In genomic region chr9:121141706-121142105, GRCh38 we compare ENCODE assay signal across 16 cellular contexts. TPM values are rescaled to one million over a fixed set of nuclear protein-coding genes. Genes with fewer than 3 reads are reported as not detected.
DNase-seq lines count a peak whose midpoint lies in the region; ATAC-seq and TF ChIP-seq lines count a peak whose summit lies in the region.
"Had no signal": no experiment of that assay in that cellular context is flagged by ENCODE, and none has a peak within 500 bp of the region (broad histone marks: within the 10 kb centered on the region; RNA-seq: fewer than 3 reads in every experiment).

No MANE protein-coding gene starts in this region.

- peak; percentile 61 for DNase-seq in EH (ENCODE audit: low read depth)
- no peak for DNase-seq in HFFc6
- DNase-seq in central memory CD8-positive, alpha-beta T cell (ENCODE audit: low spot score in 2 of 2) = no peak
- no peak for DNase-seq in ovary
- DNase-seq in smooth muscle cell (lab: John Stamatoyannopoulos, UW; ENCODE audit: unreplicated experiment) = no peak
- DNase-seq in DMS79 (lab: John Stamatoyannopoulos, UW) = no peak
- DNase-seq: C1 segment of cervical spinal cord; CD4-positive, alpha-beta memory T cell; DMS153; DND-41; GOT3 had no signal

- H3K4me3 ChIP-seq in ovary (no peak overlapping the region), smooth muscle cell (no peak overlapping the region)
- H3K4me3 ChIP-seq: HAP-1, K562 had no signal

- 74 to 85% (median 84%) methylated on average over 1 of the region's 1 CpG for WGBS in ovary, 3 donors
- 79% methylated on average over 1 of the region's 1 CpG for WGBS in smooth muscle cell (ENCODE audit: low lambda C conversion rate)

- no peaks in the 10 kb centered on the region for H4K20me1 ChIP-seq in smooth muscle cell (ENCODE audit: low read depth)

- H3K27ac ChIP-seq in ovary (no peak overlapping the region), smooth muscle cell (ENCODE audit: low read depth) (no peak overlapping the region)
- H3K27ac ChIP-seq: HL-60 had no signal

- H3K79me2 ChIP-seq in smooth muscle cell (ENCODE audit: low read depth) = no peaks in the 10 kb centered on the region

- H3K4me2 ChIP-seq in smooth muscle cell = no peak overlapping the region

- H3K4me1 ChIP-seq in ovary (ENCODE audit: insufficient read depth) (no peaks in the 10 kb centered on the region), smooth muscle cell (ENCODE audit: low read depth) (no peaks in the 10 kb centered on the region)
- H3K4me1 ChIP-seq: HAP-1 had no signal

- no peak for ATAC-seq in central memory CD8-positive, alpha-beta T cell (replicated peaks; ENCODE audit: extremely low read depth, poor library complexity, severe bottlenecking)
- ATAC-seq in stimulated activated memory B cell treated with anti-CD40 and anti-IgM and Interleukin-4, amounts not matched to agents 10 μg/mL and 1 μg/mL and 100 μg/mL, for 72 hours = no peak
- ATAC-seq: K562 had no signal

- H3K36me3 ChIP-seq in ovary (no peaks in the 10 kb centered on the region), smooth muscle cell (ENCODE audit: low read depth) (no peaks in the 10 kb centered on the region)

- peaks cover 33% of the 10 kb centered on the region for H3K4me1 Mint-ChIP-seq in HFFc6 (ENCODE audit: low read depth)
- H3K4me1 Mint-ChIP-seq in central memory CD8-positive, alpha-beta T cell = peaks cover 3% of the 10 kb centered on the region
- peaks cover 5% of the 10 kb centered on the region for H3K4me1 Mint-ChIP-seq in stimulated activated memory B cell treated with anti-CD40 and anti-IgM and Interleukin-4, amounts not matched to agents 10 μg/mL and 1 μg/mL and 100 μg/mL, for 72 hours
- H3K4me1 Mint-ChIP-seq: B cell had no signal

- H3K27me3 Mint-ChIP-seq in HFFc6 (ENCODE audit: insufficient read depth) = peaks cover 2% of the 10 kb centered on the region; the same call in 1 of the 2 replicates
- H3K27me3 Mint-ChIP-seq in central memory CD8-positive, alpha-beta T cell = no peaks in the 10 kb centered on the region
- H3K27me3 Mint-ChIP-seq in stimulated activated memory B cell treated with anti-CD40 and anti-IgM and Interleukin-4, amounts not matched to agents 10 μg/mL and 1 μg/mL and 100 μg/mL, for 72 hours = no peaks in the 10 kb centered on the region
- H3K27me3 Mint-ChIP-seq: B cell; CD4-positive, alpha-beta memory T cell had no signal

- no peak for TF ChIP-seq POLR2A in ovary (IDR thresholded peaks at IDR 0.05)

- H3F3A ChIP-seq in smooth muscle cell (ENCODE audit: low read depth) = no peaks in the 10 kb centered on the region

- no peak overlapping the region for H3K4me3 Mint-ChIP-seq in HFFc6
- no peak overlapping the region for H3K4me3 Mint-ChIP-seq in central memory CD8-positive, alpha-beta T cell
- H3K4me3 Mint-ChIP-seq in stimulated activated memory B cell treated with anti-CD40 and anti-IgM and Interleukin-4, amounts not matched to agents 10 μg/mL and 1 μg/mL and 100 μg/mL, for 72 hours = no peak overlapping the region
- H3K4me3 Mint-ChIP-seq: B cell; CD4-positive, alpha-beta memory T cell had no signal

- H3K27me3 ChIP-seq in ovary = no peaks in the 10 kb centered on the region
- no peaks in the 10 kb centered on the region for H3K27me3 ChIP-seq in smooth muscle cell (ENCODE audit: low read depth)

- H3K9me3 ChIP-seq in ovary (no peaks in the 10 kb centered on the region), smooth muscle cell (replicated peaks; ENCODE audit: low read depth) (no peaks in the 10 kb centered on the region)
- H3K9me3 ChIP-seq: HAP-1 had no signal

- TF ChIP-seq CTCF in HFFc6 (IDR thresholded peaks at IDR 0.05) = no peak
- TF ChIP-seq CTCF in ovary (IDR thresholded peaks at IDR 0.05) = no peak
- no peak for TF ChIP-seq CTCF in smooth muscle cell (IDR thresholded peaks at IDR 0.05; ENCODE audit: borderline replicate concordance, insufficient read depth, poor library complexity, severe bottlenecking)

- intact Hi-C loops in ovary (cut with DNase I) = no loop called here

- H3K27ac Mint-ChIP-seq in HFFc6 = 0 out of 2 replicates have a peak overlapping the region, but pooled peaks have one; percentile 4
- H3K27ac Mint-ChIP-seq in central memory CD8-positive, alpha-beta T cell (ENCODE audit: low read depth) = peak overlapping the region; percentile 68
- peak overlapping the region; percentile 61 for H3K27ac Mint-ChIP-seq in stimulated activated memory B cell treated with anti-CD40 and anti-IgM and Interleukin-4, amounts not matched to agents 10 μg/mL and 1 μg/mL and 100 μg/mL, for 72 hours

- no peaks in the 10 kb centered on the region for H3K9me3 Mint-ChIP-seq in HFFc6
- no peaks in the 10 kb centered on the region for H3K9me3 Mint-ChIP-seq in central memory CD8-positive, alpha-beta T cell
- H3K9me3 Mint-ChIP-seq in stimulated activated memory B cell treated with anti-CD40 and anti-IgM and Interleukin-4, amounts not matched to agents 10 μg/mL and 1 μg/mL and 100 μg/mL, for 72 hours = no peaks in the 10 kb centered on the region

- TF ChIP-seq EP300 in ovary (IDR thresholded peaks at IDR 0.05) = no peak

- peaks cover 39% of the 10 kb centered on the region for H3K36me3 Mint-ChIP-seq in HFFc6 (ENCODE audit: low read depth)
- H3K36me3 Mint-ChIP-seq in central memory CD8-positive, alpha-beta T cell (ENCODE audit: insufficient read depth) = peaks cover 71% of the 10 kb centered on the region
- H3K36me3 Mint-ChIP-seq in stimulated activated memory B cell treated with anti-CD40 and anti-IgM and Interleukin-4, amounts not matched to agents 10 μg/mL and 1 μg/mL and 100 μg/mL, for 72 hours = peaks cover 72% of the 10 kb centered on the region

- no peak overlapping the region for H3K9ac ChIP-seq in smooth muscle cell (ENCODE audit: low read depth)

- H2AFZ ChIP-seq in smooth muscle cell (ENCODE audit: low read depth) = no peak overlapping the region

RNA-seq across cellular contexts. Expression of gene RAB14, which starts 60.0 kb away (rescaled TPM):
- 10 to 100 TPM; 80.3 to 91.4 (median 85.8) TPM for total RNA-seq in HFFc6 (2021; fragmentation: NEBNext Ultra II Directional; extraction: Animal tissue kit (Norgen Biotek cat#: 25700))
- total RNA-seq in ovary = 10 to 100 TPM; 22.9 to 64.4 (median 57.1) TPM
- polyA plus RNA-seq in ovary = 10 to 100 TPM; 27.0 to 96.6 TPM
- 49.8 and 51.4 TPM in 2 replicates for total RNA-seq in smooth muscle cell
- polyA plus RNA-seq in smooth muscle cell = 49.3 and 54.4 TPM in 2 replicates

Comparison
In these comparisons a context has a peak if more than half of its experiments do, and no peak if none do; other contexts are left out.
1. H3K27ac Mint-ChIP-seq: peak in every context shown above with its lines; median percentile 68 in central memory CD8-positive, alpha-beta T cell; 61 in stimulated activated memory B cell treated with anti-CD40 and anti-IgM and Interleukin-4, amounts not matched to agents 10 μg/mL and 1 μg/mL and 100 μg/mL, for 72 hours; 4 in HFFc6.